1 cellular context compared by ENCODE assay signal in genomic region chr10:8174762-8175161, GRCh38.
TF ChIP-seq lines count a peak whose summit lies in the region.

No MANE protein-coding gene starts in this region.

TF ChIP-seq in GM23338, 12 proteins besides CTCF, POLR2A, EP300 and RAD21 (continued from another document):
- TF ChIP-seq ZNF462 (CRISPR knock-in tag; IDR thresholded peaks at IDR 0.05): no peak
- TF ChIP-seq STAT1 (IDR thresholded peaks at IDR 0.05; ENCODE audit: unreplicated experiment): no peak
